ENCODE assay signal across 22 cellular contexts in genomic region chr11:76748931-76749330, GRCh38.
"Had no signal": no experiment of that assay in that cellular context is flagged by ENCODE, and none has a peak within 500 bp of the region (broad histone marks: within the 10 kb centered on the region; RNA-seq: fewer than 3 reads in every experiment).

No MANE protein-coding gene starts in this region.

- H3K4me1 ChIP-seq: colonic mucosa had no signal

- FAIRE-seq: endothelial cell of umbilical vein, frontal cortex had no signal

- H3K27ac ChIP-seq: colonic mucosa, lower lobe of right lung, suprapubic skin had no signal

- H3K27me3 ChIP-seq: colonic mucosa, ovary, suprapubic skin, tibial artery, upper lobe of left lung had no signal

- H3K4me3 Mint-ChIP-seq: endodermal cell; memory B cell; mesothelial cell of epicardium; stimulated activated effector memory CD8-positive, alpha-beta T cell treated with anti-CD3 and anti-CD28 coated beads, Interleukin-12 subunit alpha, Interleukin-12 subunit beta, amount 100 ng/mL, for 72 hours had no signal

- H3K4me1 Mint-ChIP-seq: memory B cell; stimulated activated effector memory CD8-positive, alpha-beta T cell treated with anti-CD3 and anti-CD28 coated beads, Interleukin-12 subunit alpha, Interleukin-12 subunit beta, amount 100 ng/mL, for 72 hours had no signal

- H3K36me3 ChIP-seq: colonic mucosa, lower lobe of right lung, ovary, suprapubic skin, tibial artery, upper lobe of left lung had no signal

- H3K9me3 Mint-ChIP-seq: endodermal cell; memory B cell; mesothelial cell of epicardium; naive B cell; stimulated activated effector memory CD8-positive, alpha-beta T cell treated with anti-CD3 and anti-CD28 coated beads, Interleukin-12 subunit alpha, Interleukin-12 subunit beta, amount 100 ng/mL, for 72 hours had no signal

- H3K27ac Mint-ChIP-seq: endodermal cell; memory B cell; mesothelial cell of epicardium; stimulated activated effector memory CD8-positive, alpha-beta T cell treated with anti-CD3 and anti-CD28 coated beads, Interleukin-12 subunit alpha, Interleukin-12 subunit beta, amount 100 ng/mL, for 72 hours had no signal

- DNase-seq: caudate nucleus; colonic mucosa; effector CD4-positive, alpha-beta T cell; endodermal cell; erythroblast; glutamatergic neuron; islet precursor cell; lower lobe of right lung; naive B cell; right cardiac atrium; stimulated activated CD4-positive, alpha-beta T cell treated with anti-CD3 and anti-CD28 coated beads, Interleukin-4, amount 100 ng/mL, for 1 hour; stimulated activated CD8-positive, alpha-beta memory T cell treated with anti-CD3 and anti-CD28 coated beads, Interleukin-4, amount 100 ng/mL, for 48 hours; stimulated activated naive CD8-positive, alpha-beta T cell treated with anti-CD3 and anti-CD28 coated beads, Interleukin-15, Interleukin-2, amounts not matched to agents 100 U/mL and 50 U/mL, for 24 hours; tibial artery; upper lobe of left lung had no signal

- H3K4me3 ChIP-seq: colonic mucosa, lower lobe of right lung, ovary, suprapubic skin, tibial artery, upper lobe of left lung had no signal

- H3K36me3 Mint-ChIP-seq: memory B cell; mesothelial cell of epicardium; naive B cell; stimulated activated effector memory CD8-positive, alpha-beta T cell treated with anti-CD3 and anti-CD28 coated beads, Interleukin-12 subunit alpha, Interleukin-12 subunit beta, amount 100 ng/mL, for 72 hours had no signal

- H3K9me3 ChIP-seq: colonic mucosa, lower lobe of right lung, ovary, suprapubic skin, tibial artery, upper lobe of left lung had no signal
